ENCODE assay signal across 21 cellular contexts in genomic region chr5:662751-663435, GRCh38.
"Had no signal": no experiment of that assay in that cellular context is flagged by ENCODE, and none has a peak within 500 bp of the region (broad histone marks: within the 10 kb centered on the region; RNA-seq: fewer than 3 reads in every experiment).

No MANE protein-coding gene starts in this region.

- ATAC-seq: activated CD8-positive, alpha-beta memory T cell treated with anti-CD3 and anti-CD28 coated beads, Interleukin-2, amount 10 ng/mL, durations not matched to agents 7 days and 5 days had no signal

- H3K9me3 Mint-ChIP-seq: activated CD4-positive, alpha-beta memory T cell treated with anti-CD3 and anti-CD28 coated beads for 36 hours; stimulated activated naive CD8-positive, alpha-beta T cell treated with anti-CD3 and anti-CD28 coated beads, Interleukin-15, Interleukin-2, amounts not matched to agents 100 ng/mL and 50 ng/mL, for 24 hours had no signal

- H3K4me1 Mint-ChIP-seq: activated CD8-positive, alpha-beta memory T cell treated with anti-CD3 and anti-CD28 coated beads, Interleukin-2, amount 10 ng/mL, durations not matched to agents 7 days and 5 days; brain; nephron had no signal

- H3K27ac Mint-ChIP-seq: activated CD4-positive, alpha-beta memory T cell treated with anti-CD3 and anti-CD28 coated beads for 36 hours; activated CD8-positive, alpha-beta memory T cell treated with anti-CD3 and anti-CD28 coated beads, Interleukin-2, amount 10 ng/mL, durations not matched to agents 7 days and 5 days; activated naive CD8-positive, alpha-beta T cell; nephron; stimulated activated naive CD8-positive, alpha-beta T cell treated with anti-CD3 and anti-CD28 coated beads, Interleukin-15, Interleukin-2, amounts not matched to agents 100 ng/mL and 50 ng/mL, for 24 hours had no signal

- H3K9me3 ChIP-seq: colonic mucosa, suprapubic skin, upper lobe of right lung had no signal

- H3K27ac ChIP-seq: colonic mucosa, suprapubic skin, upper lobe of right lung, WERI-Rb-1 had no signal

- H3K4me3 Mint-ChIP-seq: activated CD4-positive, alpha-beta memory T cell treated with anti-CD3 and anti-CD28 coated beads for 36 hours; activated CD8-positive, alpha-beta memory T cell treated with anti-CD3 and anti-CD28 coated beads, Interleukin-2, amount 10 ng/mL, durations not matched to agents 7 days and 5 days; activated naive CD8-positive, alpha-beta T cell; brain; nephron; stimulated activated naive CD8-positive, alpha-beta T cell treated with anti-CD3 and anti-CD28 coated beads, Interleukin-15, Interleukin-2, amounts not matched to agents 100 ng/mL and 50 ng/mL, for 24 hours had no signal

- H3K27me3 ChIP-seq: colonic mucosa, suprapubic skin, upper lobe of right lung had no signal

- DNase-seq: activated CD4-positive, alpha-beta memory T cell treated with anti-CD3 and anti-CD28 coated beads for 36 hours; activated CD4-positive, alpha-beta T cell treated with anti-CD3 and anti-CD28 coated beads for 4 hours; activated CD8-positive, alpha-beta memory T cell treated with anti-CD3 and anti-CD28 coated beads, Interleukin-2, amount 10 ng/mL, durations not matched to agents 7 days and 5 days; amygdala; central memory CD4-positive, alpha-beta T cell; erythroblast; foreskin melanocyte; kidney glomerular epithelial cell; nucleus accumbens; retina; stimulated activated CD4-positive, alpha-beta T cell treated with anti-CD3 and anti-CD28 coated beads, Interleukin-2, amount 100 ng/mL, for 48 hours; SW 1271; upper lobe of right lung; WERI-Rb-1 had no signal

- H3K4me1 ChIP-seq: upper lobe of right lung had no signal

- H3K36me3 ChIP-seq: colonic mucosa had no signal

- H3K4me3 ChIP-seq: colonic mucosa, lung, suprapubic skin, upper lobe of right lung had no signal

- H3K27me3 Mint-ChIP-seq: activated CD4-positive, alpha-beta memory T cell treated with anti-CD3 and anti-CD28 coated beads for 36 hours; activated CD8-positive, alpha-beta memory T cell treated with anti-CD3 and anti-CD28 coated beads, Interleukin-2, amount 10 ng/mL, durations not matched to agents 7 days and 5 days; activated naive CD8-positive, alpha-beta T cell; brain; stimulated activated naive CD8-positive, alpha-beta T cell treated with anti-CD3 and anti-CD28 coated beads, Interleukin-15, Interleukin-2, amounts not matched to agents 100 ng/mL and 50 ng/mL, for 24 hours had no signal
